16 cellular contexts compared by ENCODE assay signal in genomic region chr2:195411219-195411687, GRCh38.
DNase-seq lines count a peak whose midpoint lies in the region; ATAC-seq and TF ChIP-seq lines count a peak whose summit lies in the region.
"Had no signal": no experiment of that assay in that cellular context is flagged by ENCODE, and none has a peak within 500 bp of the region (broad histone marks: within the 10 kb centered on the region; RNA-seq: fewer than 3 reads in every experiment).

No MANE protein-coding gene starts in this region.

- 88% methylated on average over 12 of the region's 12 CpGs for WGBS in SK-N-SH (ENCODE audit: low lambda C conversion rate)

- peaks cover 6% of the 10 kb centered on the region for H3K4me1 Mint-ChIP-seq in activated CD4-positive, alpha-beta memory T cell treated with anti-CD3 and anti-CD28 coated beads, Interleukin-2, amount 10 ng/mL, durations not matched to agents 7 days and 5 days

- TF ChIP-seq EP300 in SK-N-SH (IDR thresholded peaks at IDR 0.05; ENCODE audit: borderline replicate concordance in 1 of 2, low read depth in 1 of 2, low read length in 1 of 2) = no peak

- H3K4me3 Mint-ChIP-seq in activated CD4-positive, alpha-beta memory T cell treated with anti-CD3 and anti-CD28 coated beads, Interleukin-2, amount 10 ng/mL, durations not matched to agents 7 days and 5 days = no peak overlapping the region
- H3K4me3 Mint-ChIP-seq: activated naive CD4-positive, alpha-beta T cell treated with anti-CD3 and anti-CD28 coated beads, Interleukin-2, amount 50 U/mL, for 24 hours; dendritic cell treated with granulocyte-macrophage colony-stimulating factor and Interleukin-4, amounts not matched to agents 40 ng/mL and 50 ng/mL, for 4 days had no signal

- H3F3A ChIP-seq in SK-N-SH (replicated peaks; ENCODE audit: insufficient read depth) = no peaks in the 10 kb centered on the region

- no peak for TF ChIP-seq RAD21 in SK-N-SH (IDR thresholded peaks at IDR 0.05; ENCODE audit: low read length)

- H3K9ac ChIP-seq in SK-N-SH = no peak overlapping the region

- no peak overlapping the region for H3K27ac Mint-ChIP-seq in activated CD4-positive, alpha-beta memory T cell treated with anti-CD3 and anti-CD28 coated beads, Interleukin-2, amount 10 ng/mL, durations not matched to agents 7 days and 5 days
- H3K27ac Mint-ChIP-seq: activated naive CD4-positive, alpha-beta T cell treated with anti-CD3 and anti-CD28 coated beads, Interleukin-2, amount 50 U/mL, for 24 hours; dendritic cell treated with granulocyte-macrophage colony-stimulating factor and Interleukin-4, amounts not matched to agents 40 ng/mL and 50 ng/mL, for 4 days had no signal

- H3K9me3 ChIP-seq in SK-N-SH = no peaks in the 10 kb centered on the region
- H3K9me3 ChIP-seq: Peyer's patch, upper lobe of left lung had no signal

- H3K27me3 Mint-ChIP-seq in activated CD4-positive, alpha-beta memory T cell treated with anti-CD3 and anti-CD28 coated beads, Interleukin-2, amount 10 ng/mL, durations not matched to agents 7 days and 5 days = no peaks in the 10 kb centered on the region
- H3K27me3 Mint-ChIP-seq: activated naive CD4-positive, alpha-beta T cell treated with anti-CD3 and anti-CD28 coated beads, Interleukin-2, amount 50 U/mL, for 24 hours; dendritic cell treated with granulocyte-macrophage colony-stimulating factor and Interleukin-4, amounts not matched to agents 40 ng/mL and 50 ng/mL, for 4 days had no signal

- H3K36me3 ChIP-seq in SK-N-SH (replicated peaks in 1 of 2; ENCODE audit: control insufficient read depth in 1 of 2, insufficient read depth in 2 of 2, low read length in 1 of 2) = no peaks in the 10 kb centered on the region
- H3K36me3 ChIP-seq: Peyer's patch, upper lobe of left lung had no signal

- H3K79me2 ChIP-seq in SK-N-SH (ENCODE audit: insufficient read depth) = no peaks in the 10 kb centered on the region

- peaks cover 0 to 4% of the 10 kb centered on the region in 2 experiments; a peak in 2 of 4 replicates for H3K4me1 ChIP-seq in SK-N-SH (ENCODE audit: control insufficient read depth in 1 of 2, insufficient read depth in 2 of 2, low read depth in 1 of 2, low read length in 1 of 2)
- H3K4me1 ChIP-seq: Peyer's patch, upper lobe of left lung had no signal

- no peaks in the 10 kb centered on the region for H3K27me3 ChIP-seq in SK-N-SH (ENCODE audit: insufficient read depth)
- H3K27me3 ChIP-seq: Peyer's patch, upper lobe of left lung had no signal

- peak overlapping the region in 1 of 2 experiments; percentile 23; a peak in 1 of 4 replicates for H3K27ac ChIP-seq in SK-N-SH (ENCODE audit: low read depth in 2 of 2, low read length in 1 of 2)
- H3K27ac ChIP-seq: Peyer's patch, upper lobe of left lung had no signal

- no peak for ATAC-seq in GM18870 (IDR thresholded peaks at IDR 0.05; ENCODE audit: unreplicated experiment)
- ATAC-seq: HCT116 had no signal

- H4K20me1 ChIP-seq in SK-N-SH (ENCODE audit: insufficient read depth) = no peaks in the 10 kb centered on the region

- CTCF ChIA-PET in AG04449 (lab: Yijun Ruan, JAX) = interaction anchor here (1.8 kb wide), 1 partner anchor 13 kb away, joined by 4 read pairs; no protein-coding TSS in a partner anchor
- CTCF ChIA-PET in SK-N-SH (lab: Yijun Ruan, JAX) = no interaction called here
- CTCF ChIA-PET in activated CD4-positive, alpha-beta memory T cell treated with anti-CD3 and anti-CD28 coated beads, Interleukin-2, amount 10 ng/mL, durations not matched to agents 7 days and 5 days (lab: Charles Lee) = no interaction called here

- no peaks in the 10 kb centered on the region for H3K9me3 Mint-ChIP-seq in activated CD4-positive, alpha-beta memory T cell treated with anti-CD3 and anti-CD28 coated beads, Interleukin-2, amount 10 ng/mL, durations not matched to agents 7 days and 5 days
- H3K9me3 Mint-ChIP-seq: activated naive CD4-positive, alpha-beta T cell treated with anti-CD3 and anti-CD28 coated beads, Interleukin-2, amount 50 U/mL, for 24 hours; dendritic cell treated with granulocyte-macrophage colony-stimulating factor and Interleukin-4, amounts not matched to agents 40 ng/mL and 50 ng/mL, for 4 days had no signal

- H3K36me3 Mint-ChIP-seq in activated CD4-positive, alpha-beta memory T cell treated with anti-CD3 and anti-CD28 coated beads, Interleukin-2, amount 10 ng/mL, durations not matched to agents 7 days and 5 days (ENCODE audit: low read depth) = peaks cover 3% of the 10 kb centered on the region
- H3K36me3 Mint-ChIP-seq: activated naive CD4-positive, alpha-beta T cell treated with anti-CD3 and anti-CD28 coated beads, Interleukin-2, amount 50 U/mL, for 24 hours had no signal

- H3K4me2 ChIP-seq in SK-N-SH = no peak overlapping the region

- no peaks in the 10 kb centered on the region for H3K9me2 ChIP-seq in SK-N-SH

- DNase-seq in AG04449 (ENCODE audit: low read depth, low spot score) (peak; percentile 61), H4 (ENCODE audit: low spot score) (peak; percentile 64), SK-N-SH (no peak), fibroblast of the aortic adventitia (ENCODE audit: low read depth) (peak; percentile 48), NCI-H1092 treated with DMSO at 0.1 percent for 48 hours (lab: John Stamatoyannopoulos, UW) (no peak), UCSD-AML1 (lab: John Stamatoyannopoulos, UW; ENCODE audit: unreplicated experiment) (no peak)
- no peak for DNase-seq in activated CD4-positive, alpha-beta memory T cell treated with anti-CD3 and anti-CD28 coated beads, Interleukin-2, amount 10 ng/mL, durations not matched to agents 7 days and 5 days
- DNase-seq: foreskin melanocyte, NCI-H345, Peyer's patch, T-helper 9 cell had no signal

- POLR2A ChIA-PET in AG04449 (lab: Yijun Ruan, JAX) (interaction anchor here (1.1 kb wide), 1 partner anchor 245 kb away, joined by 3 read pairs; the partner anchor contains the start of gene SLC39A10), SK-N-SH (lab: Yijun Ruan, JAX) (no interaction called here)
- POLR2A ChIA-PET in activated CD4-positive, alpha-beta memory T cell treated with anti-CD3 and anti-CD28 coated beads, Interleukin-2, amount 10 ng/mL, durations not matched to agents 7 days and 5 days (lab: Charles Lee) = no interaction called here

- H2AFZ ChIP-seq in SK-N-SH (ENCODE audit: low read depth) = no peak overlapping the region; the same call in 1 of the 2 replicates

- no peak overlapping the region for H3K4me3 ChIP-seq in AG04449 (ENCODE audit: low read depth, low read length)
- no peak overlapping the region for H3K4me3 ChIP-seq in SK-N-SH (ENCODE audit: low read depth in 2 of 2, low read length in 1 of 2)
- H3K4me3 ChIP-seq in fibroblast of the aortic adventitia (ENCODE audit: low read depth, low read length) = no peak overlapping the region
- H3K4me3 ChIP-seq: Peyer's patch, upper lobe of left lung had no signal

- no peak for TF ChIP-seq CTCF in AG04449 (IDR thresholded peaks at IDR 0.05; ENCODE audit: insufficient read depth, low read length, missing control alignments)
- TF ChIP-seq CTCF in SK-N-SH (IDR thresholded peaks at IDR 0.05) = no peak
- TF ChIP-seq CTCF in fibroblast of the aortic adventitia (IDR thresholded peaks at IDR 0.05; ENCODE audit: insufficient read depth, low read length) = no peak

TF ChIP-seq in SK-N-SH, 30 proteins besides CTCF, POLR2A, EP300 and RAD21 (continues in another document):
- 0 out of 2 replicates have a peak, but pooled peaks have one; percentile 20 for TF ChIP-seq JUND (IDR thresholded peaks at IDR 0.05)
- TF ChIP-seq MEF2A (IDR thresholded peaks at IDR 0.05; ENCODE audit: borderline replicate concordance, low read depth) = no peak
- TF ChIP-seq MAX (IDR thresholded peaks at IDR 0.05; ENCODE audit: low read depth) = no peak
- peak; percentile 7; the same call in 1 of the 2 replicates for TF ChIP-seq FOSL2 (IDR thresholded peaks at IDR 0.05; ENCODE audit: borderline replicate concordance, low read depth)
- no peak for TF ChIP-seq FOXM1 (IDR thresholded peaks at IDR 0.05; ENCODE audit: low read depth)
- no peak for TF ChIP-seq POLR2AphosphoS5 (IDR thresholded peaks at IDR 0.05; ENCODE audit: low read depth, low read length)
- 0 out of 2 replicates have a peak, but pooled peaks have one; percentile 10 for TF ChIP-seq TCF12 (IDR thresholded peaks at IDR 0.05)
- no peak for TF ChIP-seq SMC3 (IDR thresholded peaks at IDR 0.05; ENCODE audit: low read depth, low read length)
- TF ChIP-seq MXI1 (IDR thresholded peaks at IDR 0.05; ENCODE audit: low read depth, low read length) = no peak
- TF ChIP-seq YY1 (IDR thresholded peaks at IDR 0.05; ENCODE audit: low read depth) = no peak
- TF ChIP-seq USF2 (IDR thresholded peaks at IDR 0.05; ENCODE audit: borderline replicate concordance, low read depth, low read length) = no peak
- TF ChIP-seq ZBTB33 (IDR thresholded peaks at IDR 0.05; ENCODE audit: borderline replicate concordance, low read depth) = no peak
- TF ChIP-seq TEAD4 (IDR thresholded peaks at IDR 0.05; ENCODE audit: borderline replicate concordance, insufficient read depth) = no peak

Comparison
In these comparisons a context has a peak if more than half of its experiments do, and no peak if none do; other contexts are left out.
1. DNase-seq: peak in AG04449 (single experiment), H4 (single experiment) and fibroblast of the aortic adventitia (single experiment); none in SK-N-SH (single experiment), NCI-H1092 treated with DMSO at 0.1 percent for 48 hours (single experiment), activated CD4-positive, alpha-beta memory T cell treated with anti-CD3 and anti-CD28 coated beads, Interleukin-2, amount 10 ng/mL, durations not matched to agents 7 days and 5 days (single experiment) and UCSD-AML1 (single experiment).